ENCODE assay signal across 24 cellular contexts in genomic region chr1:110597966-110598365, GRCh38. TPM values are rescaled to one million over a fixed set of nuclear protein-coding genes. Genes with fewer than 3 reads are reported as not detected.
"Had no signal": no experiment of that assay in that cellular context is flagged by ENCODE, and none has a peak within 500 bp of the region (broad histone marks: within the 10 kb centered on the region; RNA-seq: fewer than 3 reads in every experiment).

No MANE protein-coding gene starts in this region.

- H3K4me1 ChIP-seq: gastroesophageal sphincter, sigmoid colon had no signal

- FAIRE-seq: urothelium cell line had no signal

- H3K27ac Mint-ChIP-seq: effector memory CD8-positive, alpha-beta T cell; naive B cell; stimulated activated naive B cell treated with anti-CD40 and anti-IgM and Interleukin-4, amounts not matched to agents 10 μg/mL and 1 μg/mL and 100 μg/mL, for 72 hours; stimulated activated naive CD8-positive, alpha-beta T cell treated with anti-CD3 and anti-CD28 coated beads, Interleukin-15, amount 100 ng/mL, for 72 hours had no signal

- H3K4me3 Mint-ChIP-seq: effector memory CD8-positive, alpha-beta T cell; naive B cell; stimulated activated naive B cell treated with anti-CD40 and anti-IgM and Interleukin-4, amounts not matched to agents 10 μg/mL and 1 μg/mL and 100 μg/mL, for 72 hours; stimulated activated naive CD8-positive, alpha-beta T cell treated with anti-CD3 and anti-CD28 coated beads, Interleukin-15, amount 100 ng/mL, for 72 hours had no signal

- H3K4me3 ChIP-seq: esophagus squamous epithelium, gastroesophageal sphincter, lung, sigmoid colon, skin epidermis, thoracic aorta had no signal

- H3K27ac ChIP-seq: esophagus squamous epithelium, gastroesophageal sphincter, neutrophil, sigmoid colon, skin epidermis, thoracic aorta had no signal

- DNase-seq: cortex of kidney; effector memory CD8-positive, alpha-beta T cell; esophagus squamous epithelium; foreskin fibroblast; left colon; left ventricle myocardium superior; mesenchymal stem cell; naive B cell; stimulated activated CD4-positive, alpha-beta T cell treated with anti-CD3 and anti-CD28 coated beads, Interleukin-2, amount 100 ng/mL, for 24 hours; stimulated activated CD4-positive, alpha-beta T cell treated with anti-CD3 and anti-CD28 coated beads, Interleukin-4, amount 100 ng/mL, for 4 hours; stimulated activated naive B cell treated with anti-CD40 and anti-IgM and Interleukin-4, amounts not matched to agents 10 μg/mL and 1 μg/mL and 100 μg/mL, for 72 hours; stimulated activated naive CD8-positive, alpha-beta T cell treated with anti-CD3 and anti-CD28 coated beads, Interleukin-15, amount 100 ng/mL, for 72 hours; trophoblast cell had no signal

- H3K9me3 Mint-ChIP-seq: effector memory CD8-positive, alpha-beta T cell; naive B cell; stimulated activated naive B cell treated with anti-CD40 and anti-IgM and Interleukin-4, amounts not matched to agents 10 μg/mL and 1 μg/mL and 100 μg/mL, for 72 hours; stimulated activated naive CD8-positive, alpha-beta T cell treated with anti-CD3 and anti-CD28 coated beads, Interleukin-15, amount 100 ng/mL, for 72 hours had no signal

- H3K9me3 ChIP-seq: esophagus squamous epithelium, gastroesophageal sphincter, neutrophil, sigmoid colon, thoracic aorta had no signal

- H3K36me3 Mint-ChIP-seq: naive B cell; stimulated activated naive B cell treated with anti-CD40 and anti-IgM and Interleukin-4, amounts not matched to agents 10 μg/mL and 1 μg/mL and 100 μg/mL, for 72 hours had no signal

- H3K36me3 ChIP-seq: esophagus squamous epithelium, neutrophil, sigmoid colon, thoracic aorta had no signal

RNA-seq across cellular contexts. Expression of gene KCNA2, which starts 8.2 kb away (rescaled TPM):
- total RNA-seq: epithelial cell of proximal tubule, kidney epithelial cell, osteoblast, pulmonary artery endothelial cell had no signal
